In the genomic region with DNA sequence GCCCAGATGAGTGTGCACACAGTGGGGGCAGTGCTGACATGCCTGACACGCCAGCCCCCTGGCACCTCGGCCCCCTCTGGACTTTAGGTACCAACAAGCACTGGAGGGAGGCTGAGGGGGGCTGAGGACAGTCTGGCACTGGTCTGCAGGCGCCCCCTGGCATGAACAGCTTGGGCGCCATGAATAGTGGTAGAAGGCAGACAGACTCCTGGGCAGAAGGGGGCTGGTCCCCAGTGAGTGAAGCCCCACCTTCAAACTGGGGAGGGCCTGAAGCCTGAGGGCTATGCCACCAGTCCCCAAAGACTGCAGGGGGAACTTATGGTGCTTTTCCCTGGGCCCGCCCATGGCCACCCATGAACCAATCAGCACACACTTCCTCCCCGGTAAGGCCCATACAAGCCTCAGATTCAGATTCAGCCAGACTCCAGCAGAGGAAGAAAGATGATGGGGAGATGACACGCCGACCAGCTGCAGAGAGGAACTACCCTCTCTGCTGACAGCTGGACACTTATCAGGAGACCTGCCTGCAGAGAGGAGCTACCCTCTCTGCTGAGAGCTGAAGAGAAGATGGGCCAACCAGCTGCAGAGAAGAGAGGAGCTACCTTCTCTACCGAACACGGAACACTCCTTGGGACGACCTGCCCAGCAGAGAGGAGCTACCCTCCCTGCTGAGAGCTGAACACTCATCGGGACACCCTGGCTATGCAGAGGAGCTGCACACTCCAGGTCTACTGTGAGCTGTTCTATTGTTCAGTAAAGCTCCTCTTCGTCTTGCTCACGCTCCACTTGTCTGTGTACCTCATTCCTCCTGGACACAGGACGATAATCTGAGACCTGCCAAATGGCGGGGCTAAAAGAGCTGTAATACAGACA, we compare ENCODE assay signal across 11 cellular contexts.
DNase-seq lines count a peak whose midpoint lies in the region; ATAC-seq, FAIRE-seq and TF ChIP-seq lines count a peak whose summit lies in the region.
"Had no signal": no experiment of that assay in that cellular context is flagged by ENCODE, and none has a peak within 500 bp of the region (broad histone marks: within the 10 kb centered on the region; RNA-seq: fewer than 3 reads in every experiment).

No MANE protein-coding gene starts in this region.

- H3K27me3 ChIP-seq in PC-3 (ENCODE audit: low read length) (no peaks in the 10 kb centered on the region), suprapubic skin (no peaks in the 10 kb centered on the region)
- H3K27me3 ChIP-seq in naive thymus-derived CD4-positive, alpha-beta T cell (ENCODE audit: control insufficient read depth in 2 of 2, insufficient read depth in 2 of 2, low read length in 2 of 2) = no peaks in the 10 kb centered on the region

- H3K36me3 ChIP-seq in PC-3 (ENCODE audit: low read depth, low read length) (no peaks in the 10 kb centered on the region), suprapubic skin (no peaks in the 10 kb centered on the region)
- no peaks in the 10 kb centered on the region for H3K36me3 ChIP-seq in naive thymus-derived CD4-positive, alpha-beta T cell (ENCODE audit: control insufficient read depth in 2 of 3, insufficient read depth in 3 of 3, low read length in 3 of 3)

- peak overlapping the region in 2 of 9 donors; percentile 2 to 9 for H3K27ac Mint-ChIP-seq in naive thymus-derived CD4-positive, alpha-beta T cell
- H3K27ac Mint-ChIP-seq in T-helper 2 cell treated with Interferon-gamma antibody and Interleukin-4, amounts not matched to agents 5 μg/mL and 100 μg/mL, for 36 hours = no peak overlapping the region
- H3K27ac Mint-ChIP-seq: activated naive CD8-positive, alpha-beta T cell had no signal

- POLR2A ChIA-PET in PC-3 (lab: Charles Lee; ENCODE audit: unreplicated experiment) = interaction anchor here (0.6 kb wide), 1 partner anchor 60 kb away, joined by 3 read pairs; no protein-coding TSS in a partner anchor
- POLR2A ChIA-PET in naive thymus-derived CD4-positive, alpha-beta T cell (lab: Charles Lee) = no interaction called here

- no TSS peak for BruUV-seq in PC-3 (replicated peaks; lab: Mats Ljungman, UMichigan)

- H3K27ac ChIP-seq in PC-3 (ENCODE audit: low read length) = no peak overlapping the region
- H3K27ac ChIP-seq in naive thymus-derived CD4-positive, alpha-beta T cell (ENCODE audit: low read depth, low read length) = no peak overlapping the region
- H3K27ac ChIP-seq in suprapubic skin = no peak overlapping the region

- no peaks in the 10 kb centered on the region for H3K9me2 ChIP-seq in PC-3 (replicated peaks; ENCODE audit: low read length)

- H3K27me3 Mint-ChIP-seq in naive thymus-derived CD4-positive, alpha-beta T cell = peaks cover 0 to 4% (median 4%) of the 10 kb centered on the region in 5 donors
- H3K27me3 Mint-ChIP-seq in T-helper 2 cell treated with Interferon-gamma antibody and Interleukin-4, amounts not matched to agents 5 μg/mL and 100 μg/mL, for 36 hours (ENCODE audit: low read depth) = peaks cover 6% of the 10 kb centered on the region
- H3K27me3 Mint-ChIP-seq: activated naive CD8-positive, alpha-beta T cell had no signal

- TF ChIP-seq EP300 in suprapubic skin (IDR thresholded peaks at IDR 0.05) = no peak

- H3K9me3 Mint-ChIP-seq in naive thymus-derived CD4-positive, alpha-beta T cell = peaks cover 0 to 3% (median 0%) of the 10 kb centered on the region in 11 donors
- no peaks in the 10 kb centered on the region for H3K9me3 Mint-ChIP-seq in T-helper 2 cell treated with Interferon-gamma antibody and Interleukin-4, amounts not matched to agents 5 μg/mL and 100 μg/mL, for 36 hours

- no peak overlapping the region for H3K4me2 ChIP-seq in PC-3 (ENCODE audit: low read length)

- no peaks in the 10 kb centered on the region for H3K79me2 ChIP-seq in PC-3 (ENCODE audit: low read length)

- peaks cover 0 to 8% (median 0%) of the 10 kb centered on the region in 7 donors for H3K4me1 Mint-ChIP-seq in naive thymus-derived CD4-positive, alpha-beta T cell
- peaks cover 5% of the 10 kb centered on the region for H3K4me1 Mint-ChIP-seq in T-helper 2 cell treated with Interferon-gamma antibody and Interleukin-4, amounts not matched to agents 5 μg/mL and 100 μg/mL, for 36 hours (ENCODE audit: low read depth)

- H3K4me3 ChIP-seq in PC-3 (ENCODE audit: low read length) = no peak overlapping the region
- no peak overlapping the region for H3K4me3 ChIP-seq in naive thymus-derived CD4-positive, alpha-beta T cell (ENCODE audit: low read length)
- no peak overlapping the region for H3K4me3 ChIP-seq in suprapubic skin

- no peaks in the 10 kb centered on the region for H3F3A ChIP-seq in PC-3 (ENCODE audit: low read length, unreplicated experiment)

- 0 out of 2 replicates have a peak overlapping the region, but pooled peaks have one; percentile 37 for H2AFZ ChIP-seq in PC-3 (ENCODE audit: low read length)

- no peak overlapping the region for H3K9ac ChIP-seq in PC-3 (ENCODE audit: low read length)

- peak; percentile 78 for FAIRE-seq in GM18507 (lab: Jason Lieb, UNC)
- FAIRE-seq: H54, kidney had no signal

- no peak overlapping the region for H3K4me3 Mint-ChIP-seq in naive thymus-derived CD4-positive, alpha-beta T cell
- H3K4me3 Mint-ChIP-seq in T-helper 2 cell treated with Interferon-gamma antibody and Interleukin-4, amounts not matched to agents 5 μg/mL and 100 μg/mL, for 36 hours = no peak overlapping the region
- H3K4me3 Mint-ChIP-seq: activated naive CD8-positive, alpha-beta T cell had no signal

- peak; percentile 82 for ATAC-seq in HG02798 (IDR thresholded peaks at IDR 0.05; ENCODE audit: poor library complexity, unreplicated experiment)
- ATAC-seq in PC-3 = peak; percentile 13
- peak; percentile 45 for ATAC-seq in naive thymus-derived CD4-positive, alpha-beta T cell

- TF ChIP-seq POLR2A in suprapubic skin (IDR thresholded peaks at IDR 0.05) = no peak

- TF ChIP-seq CTCF in PC-3 (conservative IDR thresholded peaks at IDR 0.05; ENCODE audit: low read depth, low read length) (no peak), suprapubic skin (IDR thresholded peaks at IDR 0.05) (no peak)

- 86% methylated on average over 13 of the region's 16 CpGs for WGBS in suprapubic skin

- DNase-seq in GM18507 (ENCODE audit: extremely low spot score, insufficient read length, low read depth) = peak; percentile 8
- DNase-seq in PC-3 = no peak
- no peak for DNase-seq in naive thymus-derived CD4-positive, alpha-beta T cell
- DNase-seq in suprapubic skin (ENCODE audit: low spot score in 2 of 2) = no peak
- DNase-seq in NCI-H345 treated with DMSO at 0.1 percent for 48 hours (lab: John Stamatoyannopoulos, UW; ENCODE audit: unreplicated experiment) = no peak
- DNase-seq in kidney tubule cell (ENCODE audit: low spot score) = no peak
- no peak for DNase-seq in T-helper 2 cell treated with Interferon-gamma antibody and Interleukin-4, amounts not matched to agents 5 μg/mL and 100 μg/mL, for 36 hours (ENCODE audit: low spot score)
- DNase-seq: kidney had no signal

- CTCF ChIA-PET in PC-3 (lab: Charles Lee) = no interaction called here
- CTCF ChIA-PET in naive thymus-derived CD4-positive, alpha-beta T cell (lab: Charles Lee) = no interaction called here

- no peaks in the 10 kb centered on the region for H4K20me1 ChIP-seq in PC-3 (ENCODE audit: low read length)

- H3K36me3 Mint-ChIP-seq in naive thymus-derived CD4-positive, alpha-beta T cell = peaks cover 0 to 3% (median 0%) of the 10 kb centered on the region in 5 donors
- no peaks in the 10 kb centered on the region for H3K36me3 Mint-ChIP-seq in T-helper 2 cell treated with Interferon-gamma antibody and Interleukin-4, amounts not matched to agents 5 μg/mL and 100 μg/mL, for 36 hours (ENCODE audit: low read depth)
- H3K36me3 Mint-ChIP-seq: activated naive CD8-positive, alpha-beta T cell had no signal

- intact Hi-C loops in PC-3 (cut with micrococcal nuclease) = no loop called here
- intact Hi-C loops in naive thymus-derived CD4-positive, alpha-beta T cell (cut with micrococcal nuclease) = no loop called here

- H3K9me3 ChIP-seq in PC-3 (ENCODE audit: low read length) (no peaks in the 10 kb centered on the region), suprapubic skin (no peaks in the 10 kb centered on the region)
- H3K9me3 ChIP-seq in naive thymus-derived CD4-positive, alpha-beta T cell (ENCODE audit: control insufficient read depth in 2 of 3, low read length in 3 of 3) = no peaks in the 10 kb centered on the region

- no peaks in the 10 kb centered on the region for H3K4me1 ChIP-seq in PC-3 (ENCODE audit: insufficient read depth, low read length)
- no peaks in the 10 kb centered on the region for H3K4me1 ChIP-seq in naive thymus-derived CD4-positive, alpha-beta T cell (ENCODE audit: control insufficient read depth in 2 of 2, insufficient read depth in 2 of 2, low read length in 2 of 2)
- peaks cover 12% of the 10 kb centered on the region for H3K4me1 ChIP-seq in suprapubic skin

Comparison
In these comparisons a context has a peak if more than half of its experiments do, and no peak if none do; other contexts are left out.
1. ATAC-seq: peak in every context shown above with its lines; median percentile 82 in HG02798; 45 in naive thymus-derived CD4-positive, alpha-beta T cell; 13 in PC-3.